ENCODE assay signal across 19 cellular contexts in genomic region chr9:15354713-15355112, GRCh38. TPM values are rescaled to one million over a fixed set of nuclear protein-coding genes. Genes with fewer than 3 reads are reported as not detected.
DNase-seq lines count a peak whose midpoint lies in the region; ATAC-seq and TF ChIP-seq lines count a peak whose summit lies in the region.
"Had no signal": no experiment of that assay in that cellular context is flagged by ENCODE, and none has a peak within 500 bp of the region (broad histone marks: within the 10 kb centered on the region; RNA-seq: fewer than 3 reads in every experiment).

No MANE protein-coding gene starts in this region.

- in situ Hi-C loops in KBM-7 (cut with MboI; ENCODE audit: low pct_unique_long_range_greater_than_20kb, low sequenced_read_pairs): no loop called here

- peak overlapping the region; percentile 30 for H3K27ac Mint-ChIP-seq in activated T-cell treated with anti-CD3 and anti-CD28 coated beads, Interleukin-2, amount 50 U/mL, for 24 hours
- peak overlapping the region; percentile 47 for H3K27ac Mint-ChIP-seq in activated T-helper 17 cell treated with anti-CD3 and anti-CD28 coated beads, Interleukin-2, amount 50 U/mL, for 72 hours
- peak overlapping the region; percentile 44 for H3K27ac Mint-ChIP-seq in nephron progenitor cell
- H3K27ac Mint-ChIP-seq: dendritic cell treated with granulocyte-macrophage colony-stimulating factor and Interleukin-4, amounts not matched to agents 40 ng/mL and 50 ng/mL, for 4 days had no signal

- H3K27me3 Mint-ChIP-seq in activated T-cell treated with anti-CD3 and anti-CD28 coated beads, Interleukin-2, amount 50 U/mL, for 24 hours: no peaks in the 10 kb centered on the region
- no peaks in the 10 kb centered on the region for H3K27me3 Mint-ChIP-seq in activated T-helper 17 cell treated with anti-CD3 and anti-CD28 coated beads, Interleukin-2, amount 50 U/mL, for 72 hours
- peaks cover 5% of the 10 kb centered on the region for H3K27me3 Mint-ChIP-seq in nephron progenitor cell (ENCODE audit: low read depth, poor library complexity)
- H3K27me3 Mint-ChIP-seq: dendritic cell treated with granulocyte-macrophage colony-stimulating factor and Interleukin-4, amounts not matched to agents 40 ng/mL and 50 ng/mL, for 4 days had no signal

- no peak overlapping the region for H3K4me3 Mint-ChIP-seq in activated T-cell treated with anti-CD3 and anti-CD28 coated beads, Interleukin-2, amount 50 U/mL, for 24 hours
- no peak overlapping the region for H3K4me3 Mint-ChIP-seq in activated T-helper 17 cell treated with anti-CD3 and anti-CD28 coated beads, Interleukin-2, amount 50 U/mL, for 72 hours
- H3K4me3 Mint-ChIP-seq in nephron progenitor cell: no peak overlapping the region
- H3K4me3 Mint-ChIP-seq: dendritic cell treated with granulocyte-macrophage colony-stimulating factor and Interleukin-4, amounts not matched to agents 40 ng/mL and 50 ng/mL, for 4 days had no signal

- DNase-seq in activated T-cell treated with anti-CD3 and anti-CD28 coated beads, Interleukin-2, amount 50 U/mL, for 24 hours: no peak
- DNase-seq in activated T-cell treated with anti-CD3 and anti-CD28 coated beads for 4 hours: no peak
- DNase-seq in KBM-7: peak; percentile 27
- no peak for DNase-seq in nephron progenitor cell
- no peak for DNase-seq in NCI-H2029 (lab: John Stamatoyannopoulos, UW)
- no peak for DNase-seq in SHP77 treated with DMSO at 0.1 percent for 48 hours (lab: John Stamatoyannopoulos, UW)
- DNase-seq: activated effector memory CD4-positive, alpha-beta T cell treated with anti-CD3 and anti-CD28 coated beads, Interleukin-2, amount 50 U/mL, for 16 hours; GM23248; left ventricle myocardium superior; NCI-H1092 treated with DMSO at 0.1 percent for 48 hours; NCI-H82; pancreas; SK-N-SH; stimulated activated CD4-positive, alpha-beta T cell treated with anti-CD3 and anti-CD28 coated beads, Interleukin-2, amount 100 ng/mL, for 48 hours; substantia nigra; uterus had no signal

- no peak for TF ChIP-seq CTCF in nephron progenitor cell (IDR thresholded peaks at IDR 0.05)

- ATAC-seq in activated T-helper 17 cell treated with anti-CD3 and anti-CD28 coated beads, Interleukin-2, amount 50 U/mL, for 72 hours (replicated peaks): no peak
- no peak for ATAC-seq in GM18873 (IDR thresholded peaks at IDR 0.05; ENCODE audit: low FRiP score, unreplicated experiment)
- ATAC-seq: pancreas had no signal

- no peaks in the 10 kb centered on the region for H3K36me3 Mint-ChIP-seq in activated T-cell treated with anti-CD3 and anti-CD28 coated beads, Interleukin-2, amount 50 U/mL, for 24 hours (ENCODE audit: low read depth)
- no peaks in the 10 kb centered on the region for H3K36me3 Mint-ChIP-seq in activated T-helper 17 cell treated with anti-CD3 and anti-CD28 coated beads, Interleukin-2, amount 50 U/mL, for 72 hours (ENCODE audit: low read depth)
- H3K36me3 Mint-ChIP-seq in nephron progenitor cell (ENCODE audit: low read depth): peaks cover 5% of the 10 kb centered on the region

- H3K9me3 Mint-ChIP-seq in activated T-cell treated with anti-CD3 and anti-CD28 coated beads, Interleukin-2, amount 50 U/mL, for 24 hours: no peaks in the 10 kb centered on the region
- H3K9me3 Mint-ChIP-seq in activated T-helper 17 cell treated with anti-CD3 and anti-CD28 coated beads, Interleukin-2, amount 50 U/mL, for 72 hours: no peaks in the 10 kb centered on the region
- H3K9me3 Mint-ChIP-seq in nephron progenitor cell: peaks cover 16% of the 10 kb centered on the region
- H3K9me3 Mint-ChIP-seq: dendritic cell treated with granulocyte-macrophage colony-stimulating factor and Interleukin-4, amounts not matched to agents 40 ng/mL and 50 ng/mL, for 4 days had no signal

- peaks cover 30% of the 10 kb centered on the region for H3K4me1 Mint-ChIP-seq in activated T-cell treated with anti-CD3 and anti-CD28 coated beads, Interleukin-2, amount 50 U/mL, for 24 hours (ENCODE audit: low read depth)
- peaks cover 4% of the 10 kb centered on the region for H3K4me1 Mint-ChIP-seq in activated T-helper 17 cell treated with anti-CD3 and anti-CD28 coated beads, Interleukin-2, amount 50 U/mL, for 72 hours
- H3K4me1 Mint-ChIP-seq in nephron progenitor cell: peaks cover 24% of the 10 kb centered on the region

RNA-seq across cellular contexts. Expression of gene TTC39B, which starts 47.7 kb away (rescaled TPM):
- total RNA-seq in activated T-helper 17 cell treated with anti-CD3 and anti-CD28 coated beads, Interleukin-2, amount 50 U/mL, for 72 hours: 10 to 100 TPM; 14.5 to 19.1 TPM
